10 cellular contexts compared by ENCODE assay signal in genomic region chr1:99786751-99787501, GRCh38. TPM values are rescaled to one million over a fixed set of nuclear protein-coding genes. Genes with fewer than 3 reads are reported as not detected.
DNase-seq lines count a peak whose midpoint lies in the region; ATAC-seq and TF ChIP-seq lines count a peak whose summit lies in the region.
"Had no signal": no experiment of that assay in that cellular context is flagged by ENCODE, and none has a peak within 500 bp of the region (broad histone marks: within the 10 kb centered on the region; RNA-seq: fewer than 3 reads in every experiment).

No MANE protein-coding gene starts in this region.

- H3K4me1 ChIP-seq in esophagus squamous epithelium = no peaks in the 10 kb centered on the region

- TF ChIP-seq CTCF in GM20000 (IDR thresholded peaks at IDR 0.05; ENCODE audit: extremely low read depth, missing control alignments) = no peak
- TF ChIP-seq CTCF in VCaP (conservative IDR thresholded peaks at IDR 0.05) = no peak
- no peak for TF ChIP-seq CTCF in esophagus squamous epithelium (IDR thresholded peaks at IDR 0.05)
- no peak for TF ChIP-seq CTCF in dorsolateral prefrontal cortex (IDR thresholded peaks at IDR 0.05 in 54 of 56, conservative IDR thresholded peaks at IDR 0.05 in 2 of 56; ENCODE audit: low read depth in 1 of 56, partially characterized antibody in 56 of 56)

- no peaks in the 10 kb centered on the region for H3K36me3 Mint-ChIP-seq in activated T-helper 2 cell treated with anti-CD3 and anti-CD28 coated beads, Interferon-gamma antibody, Interleukin-2, Interleukin-4, amounts not matched to agents 10 μg/mL and 5 μg/mL and 100 μg/mL, durations not matched to agents 14 hours and 24 hours and 36 hours (ENCODE audit: low read depth)

- no peaks in the 10 kb centered on the region for H3K36me3 ChIP-seq in esophagus squamous epithelium

- H3K27ac Mint-ChIP-seq in activated T-helper 2 cell treated with anti-CD3 and anti-CD28 coated beads, Interferon-gamma antibody, Interleukin-2, Interleukin-4, amounts not matched to agents 10 μg/mL and 5 μg/mL and 100 μg/mL, durations not matched to agents 14 hours and 24 hours and 36 hours = no peak overlapping the region

- peak; percentile 74 for ATAC-seq in GM18505 (IDR thresholded peaks at IDR 0.05; ENCODE audit: unreplicated experiment)
- peak; percentile 54 for ATAC-seq in HG03060 (IDR thresholded peaks at IDR 0.05; ENCODE audit: low read depth, unreplicated experiment)

- peaks cover 23% of the 10 kb centered on the region for H3K4me1 Mint-ChIP-seq in activated T-helper 2 cell treated with anti-CD3 and anti-CD28 coated beads, Interferon-gamma antibody, Interleukin-2, Interleukin-4, amounts not matched to agents 10 μg/mL and 5 μg/mL and 100 μg/mL, durations not matched to agents 14 hours and 24 hours and 36 hours (ENCODE audit: low read depth)

- H3K27ac ChIP-seq in VCaP = peak overlapping the region; percentile 38; the same call in 1 of the 2 replicates
- no peak overlapping the region for H3K27ac ChIP-seq in esophagus squamous epithelium
- H3K27ac ChIP-seq in dorsolateral prefrontal cortex = no peak overlapping the region

- DNase-seq in GM20000 (ENCODE audit: low spot score) (peak; percentile 32), esophagus squamous epithelium (lab: John Stamatoyannopoulos, UW) (no peak), dorsolateral prefrontal cortex (no peak)
- no peak for DNase-seq in stimulated activated naive CD4-positive, alpha-beta T cell (lab: John Stamatoyannopoulos, UW)
- no peak for DNase-seq in activated T-helper 2 cell treated with anti-CD3 and anti-CD28 coated beads, Interferon-gamma antibody, Interleukin-2, Interleukin-4, amounts not matched to agents 10 μg/mL and 5 μg/mL and 100 μg/mL, durations not matched to agents 14 hours and 24 hours and 36 hours (ENCODE audit: low spot score)
- DNase-seq: substantia nigra had no signal

- intact Hi-C loops in esophagus squamous epithelium (cut with DNase I) (no loop called here), dorsolateral prefrontal cortex (cut with DNase I) (no loop called here)
- intact Hi-C loops in activated T-helper 2 cell treated with anti-CD3 and anti-CD28 coated beads, Interferon-gamma antibody, Interleukin-2, Interleukin-4, amounts not matched to agents 10 μg/mL and 5 μg/mL and 100 μg/mL, durations not matched to agents 14 hours and 24 hours and 36 hours (cut with micrococcal nuclease) = loop anchor here (5.0 kb wide), 1 partner anchor 35 kb away; no protein-coding TSS in a partner anchor

- H3K27me3 ChIP-seq in esophagus squamous epithelium (no peaks in the 10 kb centered on the region), dorsolateral prefrontal cortex (no peaks in the 10 kb centered on the region)

- no peaks in the 10 kb centered on the region for H3K9me3 ChIP-seq in esophagus squamous epithelium

- H3K4me3 Mint-ChIP-seq in activated T-helper 2 cell treated with anti-CD3 and anti-CD28 coated beads, Interferon-gamma antibody, Interleukin-2, Interleukin-4, amounts not matched to agents 10 μg/mL and 5 μg/mL and 100 μg/mL, durations not matched to agents 14 hours and 24 hours and 36 hours (ENCODE audit: low read depth) = no peak overlapping the region

- H3K27me3 Mint-ChIP-seq in activated T-helper 2 cell treated with anti-CD3 and anti-CD28 coated beads, Interferon-gamma antibody, Interleukin-2, Interleukin-4, amounts not matched to agents 10 μg/mL and 5 μg/mL and 100 μg/mL, durations not matched to agents 14 hours and 24 hours and 36 hours (ENCODE audit: low read depth) = peaks cover 50% of the 10 kb centered on the region

- H3K9me3 Mint-ChIP-seq in activated T-helper 2 cell treated with anti-CD3 and anti-CD28 coated beads, Interferon-gamma antibody, Interleukin-2, Interleukin-4, amounts not matched to agents 10 μg/mL and 5 μg/mL and 100 μg/mL, durations not matched to agents 14 hours and 24 hours and 36 hours = no peaks in the 10 kb centered on the region

- WGBS in esophagus squamous epithelium, 2 donors = 50 to 78% methylated on average over 2 of the region's 2 CpGs

- TF ChIP-seq POLR2A in GM18505 (IDR thresholded peaks at IDR 0.05; ENCODE audit: borderline replicate concordance, extremely low read depth, insufficient read depth, insufficient read length) (no peak), esophagus squamous epithelium (IDR thresholded peaks at IDR 0.05) (no peak)

- H3K4me3 ChIP-seq in esophagus squamous epithelium (no peak overlapping the region), dorsolateral prefrontal cortex (no peak overlapping the region)
- H3K4me3 ChIP-seq: smooth muscle cell had no signal

RNA-seq across cellular contexts. Expression of gene FRRS1, which starts 20.5 kb away (rescaled TPM):
- total RNA-seq in esophagus squamous epithelium (10 to 100 TPM; 23.1 to 40.7 (median 27.8) TPM), dorsolateral prefrontal cortex (1 to 10 TPM in 32 of 120 experiments, under 1 TPM in 71, not detected in 17; 0.16 to 4.9 (median 0.66) TPM)
- total RNA-seq in activated T-helper 2 cell treated with anti-CD3 and anti-CD28 coated beads, Interferon-gamma antibody, Interleukin-2, Interleukin-4, amounts not matched to agents 10 μg/mL and 5 μg/mL and 100 μg/mL, durations not matched to agents 14 hours and 24 hours and 36 hours = 0.85 and 1.2 TPM in 2 replicates

Comparison
In these comparisons a context has a peak if more than half of its experiments do, and no peak if none do; other contexts are left out.
1. RNA of gene FRRS1, which starts 20.5 kb away (total RNA-seq): 23.1 to 40.7 TPM in esophagus squamous epithelium; 0.85 to 1.2 TPM in activated T-helper 2 cell treated with anti-CD3 and anti-CD28 coated beads, Interferon-gamma antibody, Interleukin-2, Interleukin-4, amounts not matched to agents 10 μg/mL and 5 μg/mL and 100 μg/mL, durations not matched to agents 14 hours and 24 hours and 36 hours and 0.16 to 4.9 TPM in dorsolateral prefrontal cortex; every median in the first group is over 4 times any median in the second.